ENCODE assay signal across 9 cellular contexts in the genomic region with DNA sequence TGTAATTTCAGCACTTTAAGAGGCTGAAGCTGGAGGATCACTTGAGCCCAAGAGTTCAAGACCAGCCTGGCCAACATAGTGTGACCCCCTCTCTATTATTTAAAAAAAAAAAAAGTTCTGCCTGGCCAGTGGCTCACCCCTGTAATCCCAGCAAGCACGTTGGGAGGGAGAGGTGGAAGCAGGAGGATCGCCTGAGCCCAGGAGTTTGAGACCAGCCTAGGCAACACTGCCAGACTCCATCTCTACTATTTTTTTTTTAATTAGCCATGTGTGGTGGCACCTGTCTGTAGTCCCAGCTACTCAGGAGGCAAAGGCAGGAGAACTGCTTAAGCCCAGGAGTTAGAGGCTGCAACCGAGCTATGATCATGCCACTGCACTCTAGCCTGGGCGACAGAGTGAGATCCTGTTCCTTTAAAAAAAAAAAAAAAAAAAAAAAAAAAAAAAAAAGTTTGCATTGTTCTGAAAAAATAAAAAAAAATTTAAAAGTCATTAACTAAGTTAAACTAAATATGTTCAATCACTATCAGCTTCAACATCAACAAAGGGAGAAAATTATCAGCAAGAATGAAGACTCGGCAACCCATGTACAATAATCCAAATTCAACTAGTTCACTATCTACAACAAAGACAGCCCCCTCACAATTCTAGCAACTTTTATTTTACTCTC. TPM values are rescaled to one million over a fixed set of nuclear protein-coding genes. Genes with fewer than 3 reads are reported as not detected.
DNase-seq lines count a peak whose midpoint lies in the region; ATAC-seq and TF ChIP-seq lines count a peak whose summit lies in the region.
"Had no signal": no experiment of that assay in that cellular context is flagged by ENCODE, and none has a peak within 500 bp of the region (broad histone marks: within the 10 kb centered on the region; RNA-seq: fewer than 3 reads in every experiment).

No MANE protein-coding gene starts in this region.

- peak overlapping the region; percentile 100 for H3K4me2 ChIP-seq in osteoblast (ENCODE audit: insufficient read depth, low read length)

- H4K20me1 ChIP-seq in osteoblast (ENCODE audit: insufficient read depth, low read length), result peaks cover 37% of the 10 kb centered on the region

- H2AFZ ChIP-seq in osteoblast (ENCODE audit: low read length), result no peak overlapping the region

- no peaks in the 10 kb centered on the region for H3K27me3 Mint-ChIP-seq in CD4-positive, alpha-beta T cell
- H3K27me3 Mint-ChIP-seq in endothelial cell (ENCODE audit: unreplicated experiment), result peaks cover 6% of the 10 kb centered on the region

- H3K79me2 ChIP-seq in osteoblast (ENCODE audit: insufficient read depth, low read length), result peaks cover 66% of the 10 kb centered on the region

- TF ChIP-seq CTCF in CD4-positive, alpha-beta T cell (IDR thresholded peaks at IDR 0.05), result no peak
- TF ChIP-seq CTCF in endothelial cell (IDR thresholded peaks at IDR 0.05; ENCODE audit: unreplicated experiment) (no peak), osteoblast (IDR thresholded peaks at IDR 0.05; ENCODE audit: extremely low read depth, low read depth, low read length) (no peak)

- peaks cover 4% of the 10 kb centered on the region for H3K36me3 ChIP-seq in NT2/D1 (ENCODE audit: insufficient read depth, insufficient read length, low read length)
- H3K36me3 ChIP-seq in osteoblast (ENCODE audit: insufficient read depth, low read length), result no peaks in the 10 kb centered on the region

- H3K9ac ChIP-seq in NT2/D1 (ENCODE audit: insufficient read length, low read depth), result peak overlapping the region; percentile 100

- CTCF ChIA-PET in CD4-positive, alpha-beta T cell (lab: Charles Lee), result interaction anchor here (1.0 to 1.2 kb wide), 2 partner anchors 15 to 45 kb away, joined by 3 read pairs; no protein-coding TSS in a partner anchor

- peaks cover 25% of the 10 kb centered on the region for H3K36me3 Mint-ChIP-seq in CD4-positive, alpha-beta T cell (ENCODE audit: low read depth)
- no peaks in the 10 kb centered on the region for H3K36me3 Mint-ChIP-seq in endothelial cell (ENCODE audit: low read depth, unreplicated experiment)

- intact Hi-C loops in CD4-positive, alpha-beta T cell (cut with DNase I, micrococcal nuclease), result loop anchor here (5.0 to 10.0 kb wide), 5 partner anchors 35 to 1387 kb away; partner anchors contain the start of genes ATG7 (in 1 of the 2) and MKRN2 (in 1 of the 2)

- H3K27me3 ChIP-seq in CD4-positive, alpha-beta T cell (ENCODE audit: control insufficient read depth, insufficient read depth, low read length), result no peaks in the 10 kb centered on the region
- H3K27me3 ChIP-seq in NT2/D1 (ENCODE audit: insufficient read depth, insufficient read length), result no peaks in the 10 kb centered on the region
- H3K27me3 ChIP-seq in osteoblast (ENCODE audit: insufficient read depth, low read length), result no peaks in the 10 kb centered on the region

- H3K27ac ChIP-seq in CD4-positive, alpha-beta T cell (ENCODE audit: low read depth, low read length), result no peak overlapping the region
- H3K27ac ChIP-seq in osteoblast (ENCODE audit: low read depth, low read length), result peak overlapping the region; percentile 96

- peak overlapping the region; percentile 94 for H3K27ac Mint-ChIP-seq in CD4-positive, alpha-beta T cell
- H3K27ac Mint-ChIP-seq in endothelial cell (ENCODE audit: unreplicated experiment), result peak overlapping the region; percentile 88

- H3K9me3 Mint-ChIP-seq in CD4-positive, alpha-beta T cell, result no peaks in the 10 kb centered on the region
- H3K9me3 Mint-ChIP-seq in endothelial cell (ENCODE audit: unreplicated experiment), result no peaks in the 10 kb centered on the region

- no peak for ATAC-seq in CD4-positive, alpha-beta T cell (ENCODE audit: poor library complexity)
- ATAC-seq in HG03571 (IDR thresholded peaks at IDR 0.05; ENCODE audit: unreplicated experiment) (no peak), HG03439 (IDR thresholded peaks at IDR 0.05; ENCODE audit: unreplicated experiment) (no peak)

- no peaks in the 10 kb centered on the region for H3K9me3 ChIP-seq in CD4-positive, alpha-beta T cell (ENCODE audit: control insufficient read depth, low read length)
- H3K9me3 ChIP-seq in NT2/D1 (ENCODE audit: insufficient read depth, low read length) (no peaks in the 10 kb centered on the region), osteoblast (ENCODE audit: low read depth, low read length) (no peaks in the 10 kb centered on the region)
- H3K9me3 ChIP-seq: mucosa of descending colon had no signal

- H3K4me1 ChIP-seq in NT2/D1 (ENCODE audit: insufficient read depth, insufficient read length), result no peaks in the 10 kb centered on the region
- H3K4me1 ChIP-seq in osteoblast (ENCODE audit: insufficient read depth, low read length), result peaks cover 50% of the 10 kb centered on the region

- peaks cover 61% of the 10 kb centered on the region for H3K4me1 Mint-ChIP-seq in CD4-positive, alpha-beta T cell (ENCODE audit: low read depth)
- peaks cover 31% of the 10 kb centered on the region for H3K4me1 Mint-ChIP-seq in endothelial cell (ENCODE audit: unreplicated experiment)

- H3K4me3 Mint-ChIP-seq in CD4-positive, alpha-beta T cell, result peak overlapping the region; percentile 100
- peak overlapping the region; percentile 96 for H3K4me3 Mint-ChIP-seq in endothelial cell (ENCODE audit: unreplicated experiment)

- POLR2A ChIA-PET in CD4-positive, alpha-beta T cell (lab: Charles Lee), result interaction anchor here (0.9 to 3.1 kb wide), 6 partner anchors 20 to 1989 kb away, joined by 3 to 22 read pairs (median 9); partner anchors contain the start of genes CCDC174, RPL32 and TSEN2

- H3K4me3 ChIP-seq in NT2/D1 (ENCODE audit: insufficient read length, low read depth) (peak overlapping the region; percentile 98), osteoblast (ENCODE audit: insufficient read depth, low read length) (peak overlapping the region; percentile 96)

- no peak for DNase-seq in CD4-positive, alpha-beta T cell
- DNase-seq in NT2/D1 (ENCODE audit: low read depth, low spot score) (no peak), endothelial cell (ENCODE audit: low spot score) (no peak), osteoblast (ENCODE audit: insufficient read length, low spot score, missing footprints) (no peak), globus pallidus (ENCODE audit: low spot score) (no peak), NCI-H774 (lab: John Stamatoyannopoulos, UW) (no peak)

RNA-seq across cellular contexts. Expression of gene RAF1, which starts 1.9 kb away (rescaled TPM):
- 100 to 1,000 TPM; 127 to 139 TPM for total RNA-seq in CD4-positive, alpha-beta T cell
- 96.8 TPM for total RNA-seq in endothelial cell (ENCODE audit: unreplicated experiment)
- 107 and 118 TPM in 2 replicates for total RNA-seq in osteoblast
